ENCODE assay signal across 13 cellular contexts in genomic region chr17:31740611-31741082, GRCh38.
DNase-seq lines count a peak whose midpoint lies in the region; ATAC-seq and TF ChIP-seq lines count a peak whose summit lies in the region.
"Had no signal": no experiment of that assay in that cellular context is flagged by ENCODE, and none has a peak within 500 bp of the region (broad histone marks: within the 10 kb centered on the region; RNA-seq: fewer than 3 reads in every experiment).

No MANE protein-coding gene starts in this region.

- H4K20me1 ChIP-seq in IMR-90 (ENCODE audit: insufficient read depth, low read length) (no peaks in the 10 kb centered on the region), neural progenitor cell (ENCODE audit: low read depth) (no peaks in the 10 kb centered on the region)

- H3F3A ChIP-seq in neural progenitor cell (ENCODE audit: low read depth) = no peaks in the 10 kb centered on the region

- intact Hi-C loops in IMR-90 (cut with micrococcal nuclease) = loop anchor here (1.0 to 5.0 kb wide), 3 partner anchors 44 to 183 kb away; no protein-coding TSS in a partner anchor
- intact Hi-C loops in natural killer cell (cut with micrococcal nuclease) = no loop called here

- no peaks in the 10 kb centered on the region for H3K27me3 ChIP-seq in IMR-90 (ENCODE audit: control insufficient read depth, insufficient read depth, low read length)
- no peaks in the 10 kb centered on the region for H3K27me3 ChIP-seq in neural progenitor cell
- H3K27me3 ChIP-seq in suprapubic skin = no peaks in the 10 kb centered on the region
- H3K27me3 ChIP-seq: SJCRH30 had no signal

- H3K79me2 ChIP-seq in neural progenitor cell (ENCODE audit: low read depth) = no peaks in the 10 kb centered on the region

- no peaks in the 10 kb centered on the region for H3K79me1 ChIP-seq in IMR-90 (ENCODE audit: low read depth in 1 of 2, low read length in 2 of 2)

- POLR2A ChIA-PET in IMR-90 (lab: Charles Lee; ENCODE audit: unreplicated experiment) = no interaction called here

- no peak overlapping the region for H3K4me3 Mint-ChIP-seq in neural progenitor cell
- H3K4me3 Mint-ChIP-seq in natural killer cell = no peak overlapping the region
- H3K4me3 Mint-ChIP-seq: activated T-cell treated with anti-CD3 and anti-CD28 coated beads, Interleukin-2, amount 50 U/mL, for 72 hours had no signal

- peaks cover 26% of the 10 kb centered on the region for H3K4me1 Mint-ChIP-seq in neural progenitor cell
- H3K4me1 Mint-ChIP-seq in natural killer cell = no peaks in the 10 kb centered on the region

- 0% methylated on average over 2 of the region's 4 CpGs; no CpG with 5 or more reads in 1 of the 2 experiments for WGBS in IMR-90 (ENCODE audit: extremely low coverage in 2 of 2, insufficient read length in 1 of 2), 2 experiments
- 55% methylated on average over 4 of the region's 4 CpGs for WGBS in suprapubic skin

- H3K27ac ChIP-seq in IMR-90 (ENCODE audit: insufficient read depth, low read length) (peak overlapping the region; percentile 95), neural progenitor cell (no peak overlapping the region), suprapubic skin (no peak overlapping the region)
- H3K27ac ChIP-seq: C4-2B, SJCRH30 had no signal

- H3K9me3 Mint-ChIP-seq in neural progenitor cell (no peaks in the 10 kb centered on the region), natural killer cell (no peaks in the 10 kb centered on the region)
- H3K9me3 Mint-ChIP-seq: activated T-cell treated with anti-CD3 and anti-CD28 coated beads, Interleukin-2, amount 50 U/mL, for 72 hours had no signal

- H3K9me1 ChIP-seq in IMR-90 (ENCODE audit: insufficient read depth, low read length) = peaks cover 20% of the 10 kb centered on the region

- no peaks in the 10 kb centered on the region for H3K36me3 Mint-ChIP-seq in neural progenitor cell
- no peaks in the 10 kb centered on the region for H3K36me3 Mint-ChIP-seq in natural killer cell

- ATAC-seq in IMR-90 (ENCODE audit: low read depth) (peak; percentile 84), natural killer cell (no peak)
- ATAC-seq: activated T-cell treated with anti-CD3 and anti-CD28 coated beads, Interleukin-2, amount 50 U/mL, for 72 hours had no signal

- peak overlapping the region; percentile 98 for H3K4ac ChIP-seq in IMR-90 (ENCODE audit: low read depth, low read length)

- H2BK15ac ChIP-seq in IMR-90 (ENCODE audit: low read depth, low read length) = peak overlapping the region; percentile 91; the same call in 2 of the 3 replicates

- no peak for TF ChIP-seq EP300 in suprapubic skin (IDR thresholded peaks at IDR 0.05)

- dilution Hi-C loops in IMR-90 (cut with HindIII; ENCODE audit: low sequenced_read_pairs, unreplicated experiment) = no loop called here

- H4K91ac ChIP-seq in IMR-90 (ENCODE audit: insufficient read depth, low read depth, low read length) = peak overlapping the region; percentile 98

- no peak for TF ChIP-seq POLR2A in IMR-90 (IDR thresholded peaks at IDR 0.05; ENCODE audit: low read depth, low read length)
- TF ChIP-seq POLR2A in suprapubic skin (IDR thresholded peaks at IDR 0.05) = no peak

- peak overlapping the region; percentile 85 for H3K23ac ChIP-seq in IMR-90 (ENCODE audit: low read depth, low read length)

- no peak overlapping the region for H3K4me3 ChIP-seq in AG10803 (ENCODE audit: low read length)
- H3K4me3 ChIP-seq in IMR-90 (ENCODE audit: insufficient read depth, low read depth, low read length) = no peak overlapping the region
- H3K4me3 ChIP-seq in neural progenitor cell = no peak overlapping the region
- no peak overlapping the region for H3K4me3 ChIP-seq in suprapubic skin
- H3K4me3 ChIP-seq: SJCRH30 had no signal

- peak overlapping the region; percentile 94 for H3K14ac ChIP-seq in IMR-90 (replicated peaks; ENCODE audit: low read depth, low read length)

- H3K9ac ChIP-seq in IMR-90 (ENCODE audit: low read depth, low read length) = peak overlapping the region; percentile 64; the same call in 1 of the 2 replicates
- no peak overlapping the region for H3K9ac ChIP-seq in neural progenitor cell

- H4K8ac ChIP-seq in IMR-90 (ENCODE audit: low read depth in 2 of 2, low read length in 2 of 2) = peak overlapping the region; percentile 80 to 87

- no peak for TF ChIP-seq CTCF in AG10803 (conservative IDR thresholded peaks at IDR 0.05; ENCODE audit: low read length)
- TF ChIP-seq CTCF in IMR-90 (conservative IDR thresholded peaks at IDR 0.05; ENCODE audit: low read depth, low read length) = no peak
- no peak for TF ChIP-seq CTCF in neural progenitor cell (IDR thresholded peaks at IDR 0.05)
- TF ChIP-seq CTCF in suprapubic skin (IDR thresholded peaks at IDR 0.05) = no peak
- no peak for TF ChIP-seq CTCF in natural killer cell (IDR thresholded peaks at IDR 0.05)

- no peak for TF ChIP-seq RAD21 in IMR-90 (IDR thresholded peaks at IDR 0.05; ENCODE audit: low read length)

- H4K5ac ChIP-seq in IMR-90 (ENCODE audit: low read depth, low read length) = peak overlapping the region; percentile 79

- H2BK20ac ChIP-seq in IMR-90 (ENCODE audit: low read depth, low read length) = peak overlapping the region; percentile 98

- H3K56ac ChIP-seq in IMR-90 (ENCODE audit: extremely low read depth, insufficient read depth, low read length) = peak overlapping the region; percentile 69; the same call in 1 of the 2 replicates

- H3K4me2 ChIP-seq in IMR-90 (ENCODE audit: low read depth, low read length) (peak overlapping the region; percentile 39; the same call in 1 of the 2 replicates), neural progenitor cell (no peak overlapping the region)

- in situ Hi-C loops in IMR-90 (cut with MboI; ENCODE audit: low sequenced_read_pairs) = no loop called here

- H2BK5ac ChIP-seq in IMR-90 (ENCODE audit: low read depth, low read length, poor library complexity, severe bottlenecking) = peak overlapping the region; percentile 93

- no TSS peak for BruUV-seq in IMR-90 (replicated peaks; lab: Mats Ljungman, UMichigan)

- H2AFZ ChIP-seq in IMR-90 (replicated peaks; ENCODE audit: low read length, poor library complexity) (peak overlapping the region; percentile 38), neural progenitor cell (replicated peaks) (no peak overlapping the region)

- no peaks in the 10 kb centered on the region for H3K36me3 ChIP-seq in IMR-90 (ENCODE audit: control insufficient read depth, insufficient read depth, low read length)
- no peaks in the 10 kb centered on the region for H3K36me3 ChIP-seq in neural progenitor cell
- H3K36me3 ChIP-seq in suprapubic skin = no peaks in the 10 kb centered on the region
- H3K36me3 ChIP-seq: SJCRH30 had no signal

- peak overlapping the region; percentile 96 for H3K18ac ChIP-seq in IMR-90 (ENCODE audit: low read depth, low read length)

- H2BK120ac ChIP-seq in IMR-90 (ENCODE audit: low read depth, low read length) = peak overlapping the region; percentile 98

- peak overlapping the region; percentile 14 for H3K27ac Mint-ChIP-seq in neural progenitor cell
- H3K27ac Mint-ChIP-seq in natural killer cell = no peak overlapping the region
- H3K27ac Mint-ChIP-seq: activated T-cell treated with anti-CD3 and anti-CD28 coated beads, Interleukin-2, amount 50 U/mL, for 72 hours had no signal

- DNase-seq in AG10803 (ENCODE audit: low read depth) = peak; percentile 97
- DNase-seq in IMR-90 = peak; percentile 91
- DNase-seq in epidermal melanocyte (ENCODE audit: insufficient read length, low spot score) = peak; percentile 70
- no peak for DNase-seq in neural progenitor cell (ENCODE audit: low spot score)
- DNase-seq in activated CD8-positive, alpha-beta memory T cell treated with anti-CD3 and anti-CD28 coated beads, Interleukin-2, amount 50 U/mL, for 48 hours = no peak
- no peak for DNase-seq in suprapubic skin (ENCODE audit: low spot score in 2 of 2)
- no peak for DNase-seq in natural killer cell
- DNase-seq in NCI-H2196 treated with DMSO at 0.1 percent for 48 hours (lab: John Stamatoyannopoulos, UW; ENCODE audit: unreplicated experiment) = no peak
- DNase-seq: activated T-cell treated with anti-CD3 and anti-CD28 coated beads, Interleukin-2, amount 50 U/mL, for 72 hours; central memory CD4-positive, alpha-beta T cell; NCI-H524 treated with DMSO at 0.1 percent for 48 hours; SJCRH30 had no signal

- CTCF ChIA-PET in IMR-90 (lab: Yijun Ruan, JAX) = interaction anchor here (1.0 kb wide), 1 partner anchor 17 kb away, joined by 3 read pairs; no protein-coding TSS in a partner anchor

- peak overlapping the region; percentile 80 for H2AK9ac ChIP-seq in IMR-90 (replicated peaks; ENCODE audit: low read depth, low read length, poor library complexity)

- no peaks in the 10 kb centered on the region for H3K9me3 ChIP-seq in IMR-90 (ENCODE audit: control insufficient read depth, insufficient read depth, low read length)
- no peaks in the 10 kb centered on the region for H3K9me3 ChIP-seq in neural progenitor cell (ENCODE audit: low read depth)
- no peaks in the 10 kb centered on the region for H3K9me3 ChIP-seq in suprapubic skin
- H3K9me3 ChIP-seq: SJCRH30 had no signal

- peak overlapping the region; percentile 95 for H2AK5ac ChIP-seq in IMR-90 (ENCODE audit: low read depth, low read length)

- peaks cover 35% of the 10 kb centered on the region for H3K4me1 ChIP-seq in IMR-90 (ENCODE audit: control insufficient read depth, insufficient read depth, low read length)
- H3K4me1 ChIP-seq in neural progenitor cell = peaks cover 11% of the 10 kb centered on the region
- peaks cover 17% of the 10 kb centered on the region for H3K4me1 ChIP-seq in suprapubic skin
- H3K4me1 ChIP-seq: SJCRH30 had no signal

- H3K27me3 Mint-ChIP-seq in neural progenitor cell (ENCODE audit: insufficient read depth, low read depth) = peaks cover 2% of the 10 kb centered on the region
- H3K27me3 Mint-ChIP-seq in natural killer cell (ENCODE audit: low read depth in 2 of 2) = peaks cover 16 to 29% of the 10 kb centered on the region in 2 donors

TF ChIP-seq in IMR-90, 13 proteins besides CTCF, POLR2A, EP300 and RAD21:
- peak; percentile 19; the same call in 1 of the 2 replicates for TF ChIP-seq MAZ (IDR thresholded peaks at IDR 0.05; ENCODE audit: borderline replicate concordance, low read depth, low read length)
- peak; percentile 47; the same call in 1 of the 2 replicates for TF ChIP-seq USF2 (IDR thresholded peaks at IDR 0.05; ENCODE audit: low read depth, low read length)
- TF ChIP-seq BHLHE40 (IDR thresholded peaks at IDR 0.05; ENCODE audit: low read depth, low read length) = peak; percentile 76
- no peak for TF ChIP-seq CHD1 (IDR thresholded peaks at IDR 0.05; ENCODE audit: low read depth, low read length)
- TF ChIP-seq RCOR1 (IDR thresholded peaks at IDR 0.05; ENCODE audit: insufficient replicate concordance, low read length) = no peak

Comparison
In these comparisons a context has a peak if more than half of its experiments do, and no peak if none do; other contexts are left out.
1. DNase-seq: peak in AG10803 (single experiment), IMR-90 (single experiment) and epidermal melanocyte (single experiment); none in neural progenitor cell (single experiment), activated CD8-positive, alpha-beta memory T cell treated with anti-CD3 and anti-CD28 coated beads, Interleukin-2, amount 50 U/mL, for 48 hours (single experiment), suprapubic skin (0 of 2), natural killer cell (single experiment) and NCI-H2196 treated with DMSO at 0.1 percent for 48 hours (single experiment).